ENCODE assay signal across 23 cellular contexts in the genomic region with DNA sequence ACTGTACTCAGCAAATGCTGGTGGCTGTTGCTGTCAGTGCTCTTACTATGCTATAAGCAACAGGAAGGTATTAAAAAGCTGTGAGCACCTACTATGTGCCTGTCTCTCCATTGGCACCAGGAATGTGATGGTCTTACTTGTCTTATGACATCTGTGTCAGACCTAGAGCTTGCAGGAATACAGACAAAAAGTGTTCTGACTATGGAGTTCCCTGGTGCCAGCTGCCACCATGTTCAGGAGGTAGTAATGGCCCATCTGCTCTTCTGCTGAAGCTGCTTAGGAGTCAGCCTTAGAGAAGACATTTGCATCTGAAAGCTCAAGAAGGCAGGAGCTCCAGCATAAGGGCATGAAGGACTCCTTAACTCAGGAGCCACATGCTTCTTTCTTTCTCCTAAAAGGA. TPM values are rescaled to one million over a fixed set of nuclear protein-coding genes. Genes with fewer than 3 reads are reported as not detected.
DNase-seq lines count a peak whose midpoint lies in the region; ATAC-seq and TF ChIP-seq lines count a peak whose summit lies in the region.
"Had no signal": no experiment of that assay in that cellular context is flagged by ENCODE, and none has a peak within 500 bp of the region (broad histone marks: within the 10 kb centered on the region; RNA-seq: fewer than 3 reads in every experiment).

No MANE protein-coding gene starts in this region.

- H3K4me3 ChIP-seq in cardiac muscle cell (no peak overlapping the region), heart right ventricle (no peak overlapping the region), esophagus muscularis mucosa (no peak overlapping the region)
- H3K4me3 ChIP-seq: SJSA1 had no signal

- H3K4me1 Mint-ChIP-seq in brain = peaks cover 31% of the 10 kb centered on the region

- H3K4me1 ChIP-seq in cardiac muscle cell (ENCODE audit: low read depth) = peaks cover 25% of the 10 kb centered on the region
- H3K4me1 ChIP-seq in heart right ventricle = peaks cover 20 to 50% (median 42%) of the 10 kb centered on the region in 9 donors
- H3K4me1 ChIP-seq in esophagus muscularis mucosa = peaks cover 30 to 42% (median 39%) of the 10 kb centered on the region in 4 donors
- H3K4me1 ChIP-seq: SJSA1 had no signal

- DNase-seq in cardiac muscle cell (ENCODE audit: low read depth in 1 of 2, low spot score in 1 of 2) (no peak), heart right ventricle (no peak), esophagus muscularis mucosa (ENCODE audit: extremely low spot score) (peak; percentile 66), ureter (ENCODE audit: low spot score) (peak; percentile 7), NOMO-1 treated with dmso at 0.1 percent for 144 hours (lab: John Stamatoyannopoulos, UW; ENCODE audit: unreplicated experiment) (no peak)
- DNase-seq: 8988T; ACHN; Calu3; IMR-90; NCI-H1048; NCI-H1694; NCI-H2029 treated with DMSO at 0.1 percent for 48 hours; NCI-H446 treated with DMSO at 0.1 percent for 48 hours; NCI-H82; NK-92 treated with Interleukin-12 subunit alpha and Interleukin-12 subunit beta, amount 100 ng/mL, for 24 hours; Right ventricle myocardium superior; RPMI8226 had no signal

- no peak for ATAC-seq in heart right ventricle
- ATAC-seq in HG03520 (IDR thresholded peaks at IDR 0.05; ENCODE audit: unreplicated experiment) = no peak
- no peak for ATAC-seq in HG02870 (IDR thresholded peaks at IDR 0.05; ENCODE audit: unreplicated experiment)

- H3K4me3 Mint-ChIP-seq in brain = no peak overlapping the region

- H3K9me3 ChIP-seq in cardiac muscle cell (ENCODE audit: low read depth) (no peaks in the 10 kb centered on the region), heart right ventricle (peaks cover 0 to 13% (median 0%) of the 10 kb centered on the region in 11 donors), esophagus muscularis mucosa (no peaks in the 10 kb centered on the region)
- H3K9me3 ChIP-seq: SJSA1 had no signal

- intact Hi-C loops in heart right ventricle (cut with DNase I) (no loop called here), esophagus muscularis mucosa (cut with DNase I) (loop anchor here (10.0 kb wide), 1 partner anchor 211 kb away; a partner anchor contains a TSS)

- H3K27ac Mint-ChIP-seq in brain = peak overlapping the region in 4 of 5 experiments; percentile 57 to 89 (median 64)

- H3K27me3 ChIP-seq in cardiac muscle cell (no peaks in the 10 kb centered on the region), heart right ventricle (no peaks in the 10 kb centered on the region), esophagus muscularis mucosa (no peaks in the 10 kb centered on the region)

- no peaks in the 10 kb centered on the region for H3K36me3 Mint-ChIP-seq in brain

- TF ChIP-seq EP300 in esophagus muscularis mucosa (IDR thresholded peaks at IDR 0.05) = no peak

- no peaks in the 10 kb centered on the region for H3K36me3 ChIP-seq in cardiac muscle cell
- no peaks in the 10 kb centered on the region for H3K36me3 ChIP-seq in heart right ventricle
- H3K36me3 ChIP-seq in esophagus muscularis mucosa = no peaks in the 10 kb centered on the region
- H3K36me3 ChIP-seq: SJSA1 had no signal

- H3K27ac ChIP-seq in cardiac muscle cell (peak overlapping the region; percentile 57), heart right ventricle (peak overlapping the region in 3 of 10 donors; percentile 72 to 83 (median 73)), esophagus muscularis mucosa (replicated peaks in 1 of 4) (peak overlapping the region in 1 of 4 donors; percentile 70)
- H3K27ac ChIP-seq: KMS-11, SJSA1 had no signal

- no peaks in the 10 kb centered on the region for H3K27me3 Mint-ChIP-seq in brain

- TF ChIP-seq POLR2A in esophagus muscularis mucosa (IDR thresholded peaks at IDR 0.05; ENCODE audit: low read depth) = no peak

- TF ChIP-seq CTCF in cardiac muscle cell (IDR thresholded peaks at IDR 0.05; ENCODE audit: low read depth, low read length) = no peak
- TF ChIP-seq CTCF in heart right ventricle (IDR thresholded peaks at IDR 0.05) = no peak
- TF ChIP-seq CTCF in brain (conservative IDR thresholded peaks at IDR 0.05) = no peak
- TF ChIP-seq CTCF in esophagus muscularis mucosa (IDR thresholded peaks at IDR 0.05) = no peak

- H3K9me3 Mint-ChIP-seq in brain = peaks cover 0 to 16% (median 4%) of the 10 kb centered on the region in 5 experiments

RNA-seq across cellular contexts. Expression of a gene that starts 52.3 kb away (rescaled TPM):
- total RNA-seq in cardiac muscle cell = 1.3 and 3.1 TPM in 2 replicates
- polyA plus RNA-seq in cardiac muscle cell = 0.47 and 0.48 TPM in 2 replicates
- under 1 TPM in 1 of 10 donors, not detected in 9; 0.07 TPM for total RNA-seq in heart right ventricle
- not detected for polyA plus RNA-seq in heart right ventricle
- polyA plus RNA-seq in brain (ENCODE audit: insufficient read depth, low read depth, low replicate concordance) = not detected
- under 1 TPM in 3 of 4 donors, not detected in 1; under 0.01 to 0.17 (median 0.11) TPM for total RNA-seq in esophagus muscularis mucosa
- 3.6 TPM for total RNA-seq in ureter
- total RNA-seq: G401, IMR-90, Right ventricle myocardium superior, SJSA1 had no signal
- polyA plus RNA-seq: IMR-90 had no signal

Comparison
In these comparisons a context has a peak if more than half of its experiments do, and no peak if none do; other contexts are left out.
1. DNase-seq: peak in esophagus muscularis mucosa (single experiment) and ureter (single experiment); none in cardiac muscle cell (0 of 2), heart right ventricle (0 of 2) and NOMO-1 treated with dmso at 0.1 percent for 144 hours (single experiment).